Comparison of ENCODE assay signal across 2 cellular contexts in genomic region chr20:32359633-32360332, GRCh38.
TF ChIP-seq lines count a peak whose summit lies in the region.

No MANE protein-coding gene starts in this region.

TF ChIP-seq in IMR-90, 13 proteins besides CTCF, POLR2A, EP300 and RAD21:
- TF ChIP-seq CEBPB (IDR thresholded peaks at IDR 0.05; ENCODE audit: low read depth, low read length) (no peak), MAZ (IDR thresholded peaks at IDR 0.05; ENCODE audit: borderline replicate concordance, low read depth, low read length) (no peak), MAFK (IDR thresholded peaks at IDR 0.05; ENCODE audit: low read depth, low read length) (no peak), FOS (IDR thresholded peaks at IDR 0.05; ENCODE audit: low read depth, low read length) (no peak), NFE2L2 (IDR thresholded peaks at IDR 0.05; ENCODE audit: low read depth, low read length) (no peak), RFX5 (IDR thresholded peaks at IDR 0.05; ENCODE audit: low read depth, low read length) (peak; percentile 96)
- TF ChIP-seq, protein P1, sequence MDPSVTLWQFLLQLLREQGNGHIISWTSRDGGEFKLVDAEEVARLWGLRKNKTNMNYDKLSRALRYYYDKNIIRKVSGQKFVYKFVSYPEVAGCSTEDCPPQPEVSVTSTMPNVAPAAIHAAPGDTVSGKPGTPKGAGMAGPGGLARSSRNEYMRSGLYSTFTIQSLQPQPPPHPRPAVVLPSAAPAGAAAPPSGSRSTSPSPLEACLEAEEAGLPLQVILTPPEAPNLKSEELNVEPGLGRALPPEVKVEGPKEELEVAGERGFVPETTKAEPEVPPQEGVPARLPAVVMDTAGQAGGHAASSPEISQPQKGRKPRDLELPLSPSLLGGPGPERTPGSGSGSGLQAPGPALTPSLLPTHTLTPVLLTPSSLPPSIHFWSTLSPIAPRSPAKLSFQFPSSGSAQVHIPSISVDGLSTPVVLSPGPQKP (IDR thresholded peaks at IDR 0.05; ENCODE audit: borderline replicate concordance, low read depth, low read length): no peak
- TF ChIP-seq, protein P2, sequence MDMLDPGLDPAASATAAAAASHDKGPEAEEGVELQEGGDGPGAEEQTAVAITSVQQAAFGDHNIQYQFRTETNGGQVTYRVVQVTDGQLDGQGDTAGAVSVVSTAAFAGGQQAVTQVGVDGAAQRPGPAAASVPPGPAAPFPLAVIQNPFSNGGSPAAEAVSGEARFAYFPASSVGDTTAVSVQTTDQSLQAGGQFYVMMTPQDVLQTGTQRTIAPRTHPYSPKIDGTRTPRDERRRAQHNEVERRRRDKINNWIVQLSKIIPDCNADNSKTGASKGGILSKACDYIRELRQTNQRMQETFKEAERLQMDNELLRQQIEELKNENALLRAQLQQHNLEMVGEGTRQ (IDR thresholded peaks at IDR 0.05; ENCODE audit: low read depth, low read length): no peak

TF ChIP-seq in K562, 482 proteins besides CTCF, POLR2A, EP300 and RAD21:
- no peak for TF ChIP-seq PBX2 (CRISPR knock-in tag; IDR thresholded peaks at IDR 0.05; ENCODE audit: low read depth)
- TF ChIP-seq PBX2 (tag; conservative IDR thresholded peaks at IDR 0.05; ENCODE audit: low read depth): 0 out of 2 replicates have a peak, but pooled peaks have one; percentile 7
- 0 out of 2 replicates have a peak, but pooled peaks have one; percentile 18 for TF ChIP-seq LCOR (CRISPR knock-in tag; IDR thresholded peaks at IDR 0.05)
- peak; percentile 27; the same call in 1 of the 2 replicates for TF ChIP-seq RFX1 (IDR thresholded peaks at IDR 0.05)
- no peak for TF ChIP-seq HSF4 (CRISPR knock-in tag; IDR thresholded peaks at IDR 0.05; ENCODE audit: borderline replicate concordance)
- 0 out of 2 replicates have a peak, but pooled peaks have one; percentile 73 for TF ChIP-seq STAT6 (CRISPR knock-in tag; IDR thresholded peaks at IDR 0.05)
- no peak for TF ChIP-seq SUPT5H (IDR thresholded peaks at IDR 0.05)
- TF ChIP-seq TCF7L2 (IDR thresholded peaks at IDR 0.05; ENCODE audit: low read depth, low read length): no peak
- no peak for TF ChIP-seq ZFP1 (CRISPR knock-in tag; IDR thresholded peaks at IDR 0.05)
- no peak for TF ChIP-seq ZNF518B (CRISPR knock-in tag; IDR thresholded peaks at IDR 0.05)
- TF ChIP-seq GATAD2B (IDR thresholded peaks at IDR 0.05; ENCODE audit: borderline replicate concordance): peak; percentile 44; the same call in 1 of the 2 replicates
- TF ChIP-seq AFF1 (IDR thresholded peaks at IDR 0.05; ENCODE audit: low read depth in 1 of 2, partially characterized antibody in 2 of 2): peak in 1 of 2 experiments; percentile 14
- no peak for TF ChIP-seq MTA2 (IDR thresholded peaks at IDR 0.05; ENCODE audit: low read depth)
- TF ChIP-seq FOXA3 (CRISPR knock-in tag; conservative IDR thresholded peaks at IDR 0.05 in 1 of 2, IDR thresholded peaks at IDR 0.05 in 1 of 2): peak in 1 of 2 experiments; percentile 38; a peak in 1 of 4 replicates
- TF ChIP-seq ZNF143 (CRISPR knock-in tag; IDR thresholded peaks at IDR 0.05): peak; percentile 31; the same call in 1 of the 2 replicates
- 0 out of 2 replicates have a peak, but pooled peaks have one; percentile 20 for TF ChIP-seq PTRF (tag; IDR thresholded peaks at IDR 0.05)
- TF ChIP-seq RFX5 (IDR thresholded peaks at IDR 0.05; ENCODE audit: low read depth, low read length): peak; percentile 90
